In the genomic region with DNA sequence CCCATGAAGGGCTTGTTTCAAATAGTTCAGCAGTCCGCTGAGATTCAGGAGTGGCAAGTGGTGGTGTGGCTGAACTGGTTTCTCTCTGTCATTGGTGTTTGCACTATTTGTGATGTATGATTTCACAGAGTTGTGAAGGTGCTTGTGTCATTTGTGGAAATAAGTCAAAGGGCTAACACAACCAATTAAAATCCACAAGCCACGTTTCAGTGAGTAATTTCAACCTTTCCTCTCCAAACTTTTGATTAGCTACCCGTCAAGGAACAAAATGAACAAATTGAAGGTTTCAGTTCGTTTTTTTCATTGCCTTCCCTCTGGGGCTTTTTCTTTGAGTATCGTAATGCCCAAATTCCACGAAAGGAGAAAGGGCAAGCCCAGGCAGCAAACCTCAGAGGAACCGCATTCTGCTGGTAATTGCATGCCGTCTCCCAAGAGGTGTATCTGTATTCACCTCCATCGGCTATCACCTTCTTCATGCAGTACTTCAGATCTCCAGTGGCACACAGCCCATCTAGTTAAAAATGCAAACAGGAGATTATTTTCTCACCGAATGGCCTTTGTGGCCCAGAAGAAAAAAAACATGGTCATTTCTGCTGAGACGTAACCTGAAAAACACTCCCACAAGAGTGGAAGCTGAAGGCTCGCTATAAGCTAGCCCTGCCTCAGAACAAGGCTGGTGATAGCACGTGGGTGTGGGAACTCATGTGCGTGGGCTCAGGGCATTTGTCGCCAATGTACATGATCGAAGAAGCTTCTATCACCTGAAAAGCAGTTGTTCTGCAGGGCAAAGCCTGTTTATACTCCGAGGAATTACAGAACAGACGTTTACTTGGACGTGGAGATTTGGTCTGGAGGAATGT, we compare ENCODE assay signal across 10 cellular contexts.
DNase-seq lines count a peak whose midpoint lies in the region; ATAC-seq and TF ChIP-seq lines count a peak whose summit lies in the region.
"Had no signal": no experiment of that assay in that cellular context is flagged by ENCODE, and none has a peak within 500 bp of the region (broad histone marks: within the 10 kb centered on the region; RNA-seq: fewer than 3 reads in every experiment).

No MANE protein-coding gene starts in this region.

- H3K36me3 Mint-ChIP-seq in memory B cell = peaks cover 10% of the 10 kb centered on the region

- H3K27ac Mint-ChIP-seq in memory B cell = peak overlapping the region; percentile 54

- intact Hi-C loops in A673 (cut with micrococcal nuclease; ENCODE audit: unreplicated experiment) = no loop called here

- H3K27ac ChIP-seq in A673 (ENCODE audit: low read depth, low read length, poor library complexity, severe bottlenecking) = no peak overlapping the region

- ATAC-seq in GM18511 (IDR thresholded peaks at IDR 0.05; ENCODE audit: unreplicated experiment) (peak; percentile 60), GM21360 (IDR thresholded peaks at IDR 0.05; ENCODE audit: unreplicated experiment) (peak; percentile 51), HG03432 (IDR thresholded peaks at IDR 0.05; ENCODE audit: unreplicated experiment) (peak; percentile 67), memory B cell (ENCODE audit: low read depth) (peak; percentile 37)

- no TSS peak for BruUV-seq in A673 (replicated peaks; lab: Mats Ljungman, UMichigan)

- POLR2A ChIA-PET in GM10248 (lab: Yijun Ruan, JAX) (interaction anchor here (0.7 to 1.3 kb wide), 3 partner anchors 23 to 82 kb away, joined by 3 to 5 read pairs (median 4); no protein-coding TSS in a partner anchor), A673 (lab: Charles Lee; ENCODE audit: low non-redundant PET) (no interaction called here)

- CTCF ChIA-PET in GM10248 (lab: Yijun Ruan, JAX) (interaction anchor here (1.0 to 5.2 kb wide), 6 partner anchors 12 to 198 kb away, joined by 3 to 45 read pairs (median 6); partner anchors contain the start of gene NR3C1), A673 (lab: Charles Lee) (no interaction called here)

- peaks cover 8% of the 10 kb centered on the region for H3K4me1 Mint-ChIP-seq in memory B cell
- H3K4me1 Mint-ChIP-seq: naive B cell had no signal

- peaks cover 1% of the 10 kb centered on the region for H3K9me3 Mint-ChIP-seq in memory B cell

- no peaks in the 10 kb centered on the region for H3K9me3 ChIP-seq in A673 (ENCODE audit: low read depth, low read length, poor library complexity, severe bottlenecking)

- no peak overlapping the region for H3K4me3 ChIP-seq in A673 (ENCODE audit: low read depth, low read length, poor library complexity, severe bottlenecking)

- H3K36me3 ChIP-seq in A673 (ENCODE audit: insufficient read depth, low read length, poor library complexity, severe bottlenecking) = no peaks in the 10 kb centered on the region

- no peaks in the 10 kb centered on the region for H3K4me1 ChIP-seq in A673 (ENCODE audit: insufficient read depth, low read length, poor library complexity, severe bottlenecking)

- H3K27me3 ChIP-seq in A673 (replicated peaks; ENCODE audit: insufficient read depth, low read depth, low read length, poor library complexity) = no peaks in the 10 kb centered on the region

- no peak for DNase-seq in memory B cell (ENCODE audit: low spot score in 2 of 2)
- DNase-seq in NCI-H1048 (lab: John Stamatoyannopoulos, UW) = no peak
- DNase-seq in GM10248 (ENCODE audit: extremely low spot score) = no peak
- no peak for DNase-seq in A673 (ENCODE audit: low spot score)
- DNase-seq in NCI-H524 treated with DMSO at 0.1 percent for 48 hours (lab: John Stamatoyannopoulos, UW) = no peak
- DNase-seq: naive B cell, NCI-H446 treated with DMSO at 0.1 percent for 48 hours had no signal

- TF ChIP-seq CTCF in GM10248 (IDR thresholded peaks at IDR 0.05; ENCODE audit: control extremely low read depth, extremely low read depth, low read depth, missing control alignments) (no peak), A673 (conservative IDR thresholded peaks at IDR 0.05; ENCODE audit: low read depth, low read length) (no peak)

- peak overlapping the region; percentile 46 for H3K4me3 Mint-ChIP-seq in memory B cell
- H3K4me3 Mint-ChIP-seq: naive B cell had no signal

- peaks cover 2% of the 10 kb centered on the region for H3K27me3 Mint-ChIP-seq in memory B cell
- H3K27me3 Mint-ChIP-seq: naive B cell had no signal
